ENCODE assay signal across 13 cellular contexts in the genomic region with DNA sequence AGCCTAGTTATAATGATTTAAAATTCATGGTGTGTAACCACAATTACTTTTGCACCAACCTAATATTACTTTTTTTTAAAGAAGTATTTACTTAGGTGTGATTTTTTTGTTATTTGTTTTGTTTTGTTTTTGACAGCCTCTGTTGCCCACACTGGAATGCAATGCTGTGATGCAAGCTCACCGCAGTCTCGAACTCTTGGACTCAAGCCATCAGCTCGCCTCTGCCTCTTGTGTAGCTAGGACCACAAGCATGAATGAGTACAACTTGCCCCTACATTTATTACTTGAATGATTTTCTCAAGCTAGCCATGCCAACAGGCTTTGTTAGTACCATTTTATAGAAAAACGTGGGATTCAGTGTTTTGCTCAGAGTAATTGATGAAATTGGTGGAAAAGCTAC.
"Had no signal": no experiment of that assay in that cellular context is flagged by ENCODE, and none has a peak within 500 bp of the region (broad histone marks: within the 10 kb centered on the region; RNA-seq: fewer than 3 reads in every experiment).

No MANE protein-coding gene starts in this region.

- DNase-seq: activated CD4-positive, alpha-beta memory T cell treated with anti-CD3 and anti-CD28 coated beads, Interleukin-2, amount 10 ng/mL, durations not matched to agents 7 days and 5 days; activated CD4-positive, alpha-beta T cell treated with anti-CD3 and anti-CD28 coated beads for 36 hours; activated naive CD4-positive, alpha-beta T cell treated with anti-CD3 and anti-CD28 coated beads, Interleukin-2, amount 10 ng/mL, durations not matched to agents 7 days and 5 days; activated T-cell treated with anti-CD3 and anti-CD28 coated beads, Interleukin-2, amount 50 U/mL, for 24 hours; dermis blood vessel endothelial cell; effector memory CD8-positive, alpha-beta T cell; foreskin fibroblast; hippocampal formation; mesendoderm; occipital lobe; right cardiac atrium; small intestine; stimulated activated naive CD8-positive, alpha-beta T cell treated with anti-CD3 and anti-CD28 coated beads, Interleukin-15, Interleukin-2, amounts not matched to agents 100 U/mL and 50 U/mL, for 24 hours had no signal
